In the genomic region with DNA sequence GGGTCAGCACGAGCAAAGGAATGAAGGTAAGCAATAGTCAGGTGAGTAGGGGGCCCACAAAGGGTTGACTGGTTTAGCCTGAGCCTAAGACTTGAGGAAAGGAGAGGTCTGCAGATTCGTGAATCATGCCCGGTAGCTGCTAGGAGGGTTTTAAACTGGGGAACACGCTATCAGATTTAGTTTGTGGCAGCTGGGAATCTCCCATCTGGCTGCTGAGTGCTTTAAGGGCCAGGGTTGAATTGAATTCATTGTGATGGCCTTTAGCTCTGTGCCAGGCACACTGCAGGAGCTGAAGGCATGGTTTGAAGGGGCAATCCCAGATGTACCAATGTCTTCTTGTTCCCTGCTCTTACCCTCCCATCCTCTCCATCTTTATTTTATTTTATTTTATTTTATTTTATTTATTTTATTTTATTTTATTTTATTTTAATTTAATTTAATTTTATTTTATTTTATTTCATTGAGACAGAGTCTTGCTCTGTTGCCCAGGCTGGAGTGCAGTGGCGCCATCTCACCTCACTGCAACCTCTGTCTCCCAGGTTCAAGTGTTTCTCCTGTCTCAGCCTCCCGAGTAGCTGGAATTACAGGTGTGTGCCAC, we compare ENCODE assay signal across 17 cellular contexts. TPM values are rescaled to one million over a fixed set of nuclear protein-coding genes. Genes with fewer than 3 reads are reported as not detected.
A peak's percentile ranks its signal among the peaks of the same experiment; 100 is the strongest.
DNase-seq lines count a peak whose midpoint lies in the region; ATAC-seq and TF ChIP-seq lines count a peak whose summit lies in the region.
"Had no signal": no experiment of that assay in that cellular context is flagged by ENCODE, and none has a peak within 500 bp of the region (broad histone marks: within the 10 kb centered on the region; RNA-seq: fewer than 3 reads in every experiment).

No MANE protein-coding gene starts in this region.

- no peaks in the 10 kb centered on the region for H3K36me3 ChIP-seq in CD8-positive, alpha-beta memory T cell (ENCODE audit: insufficient read depth, low read length)
- H3K36me3 ChIP-seq: esophagus squamous epithelium, heart right ventricle, right lobe of liver had no signal

- peak overlapping the region in 1 of 8 donors; percentile 79 for H3K27ac Mint-ChIP-seq in CD8-positive, alpha-beta memory T cell

- POLR2A ChIA-PET in CD8-positive, alpha-beta memory T cell (lab: Charles Lee): no interaction called here

- DNase-seq in CD8-positive, alpha-beta memory T cell: no peak
- DNase-seq in head of caudate nucleus: peak in 34 of 42 donors; percentile 25 to 81 (median 64)
- DNase-seq in putamen (ENCODE audit: low spot score): peak; percentile 79
- no peak for DNase-seq in stimulated activated CD4-positive, alpha-beta T cell treated with anti-CD3 and anti-CD28 coated beads, Interleukin-4, amount 100 ng/mL, for 24 hours
- no peak for DNase-seq in SIG-M5 treated with dmso at 0.1 percent for 504 hours (lab: John Stamatoyannopoulos, UW; ENCODE audit: unreplicated experiment)
- DNase-seq: activated naive CD4-positive, alpha-beta T cell treated with anti-CD3 and anti-CD28 coated beads, Interleukin-2, amount 50 U/mL, for 16 hours; esophagus squamous epithelium; heart right ventricle; kidney; NCI-H1105; stimulated activated CD4-positive, alpha-beta T cell treated with anti-CD3 and anti-CD28 coated beads, Interleukin-1b, Interleukin-23, amount 100 ng/mL, for 48 hours had no signal

- peaks cover 0 to 2% (median 0%) of the 10 kb centered on the region in 3 donors for H3K36me3 Mint-ChIP-seq in CD8-positive, alpha-beta memory T cell

- peaks cover 21% of the 10 kb centered on the region for H3K4me1 ChIP-seq in CD8-positive, alpha-beta memory T cell (ENCODE audit: insufficient read depth, low read length)

- intact Hi-C loops in head of caudate nucleus (cut with DNase I): loop anchor here (10.0 kb wide), 1 partner anchor 284 kb away; no protein-coding TSS in a partner anchor

- no peak for TF ChIP-seq CTCF in VCaP (conservative IDR thresholded peaks at IDR 0.05)

- H3K27me3 ChIP-seq in CD8-positive, alpha-beta memory T cell (ENCODE audit: insufficient read depth, low read length, poor library complexity, severe bottlenecking): peaks cover 17% of the 10 kb centered on the region
- H3K27me3 ChIP-seq: esophagus squamous epithelium, right lobe of liver had no signal

- H3K27me3 Mint-ChIP-seq in CD8-positive, alpha-beta memory T cell: peaks cover 36 to 41% of the 10 kb centered on the region in 2 donors

- H3K4me1 Mint-ChIP-seq in CD8-positive, alpha-beta memory T cell: peaks cover 12 to 25% (median 12%) of the 10 kb centered on the region in 3 donors

- H3K9me3 Mint-ChIP-seq in CD8-positive, alpha-beta memory T cell: no peaks in the 10 kb centered on the region

- H3K9me3 ChIP-seq in CD8-positive, alpha-beta memory T cell (ENCODE audit: low read length): no peaks in the 10 kb centered on the region
- H3K9me3 ChIP-seq: esophagus squamous epithelium, right lobe of liver had no signal

- H3K4me3 Mint-ChIP-seq in CD8-positive, alpha-beta memory T cell: peak overlapping the region; percentile 44 to 94 (median 81)

- CTCF ChIA-PET in CD8-positive, alpha-beta memory T cell (lab: Charles Lee): no interaction called here

- ATAC-seq in GM19023 (IDR thresholded peaks at IDR 0.05; ENCODE audit: unreplicated experiment) (no peak), GM18909 (IDR thresholded peaks at IDR 0.05; ENCODE audit: poor library complexity, unreplicated experiment) (no peak)

- H3K4me3 ChIP-seq in CD8-positive, alpha-beta memory T cell (ENCODE audit: low read length): no peak overlapping the region

- H3K27ac ChIP-seq in CD8-positive, alpha-beta memory T cell (ENCODE audit: low read depth, low read length): no peak overlapping the region
- peak overlapping the region; percentile 91 for H3K27ac ChIP-seq in VCaP
- H3K27ac ChIP-seq: HL-60, KMS-11 had no signal

RNA-seq across cellular contexts. Expression of gene NECTIN1, which starts 1.9 kb away (rescaled TPM):
- total RNA-seq in CD8-positive, alpha-beta memory T cell: 1 to 10 TPM; 3.0 to 3.8 TPM
- 0.35 TPM for polyA plus RNA-seq in CD8-positive, alpha-beta memory T cell

Comparison
In these comparisons a context has a peak if more than half of its experiments do, and no peak if none do; other contexts are left out.
1. DNase-seq: peak in head of caudate nucleus (34 of 42) and putamen (single experiment); none in CD8-positive, alpha-beta memory T cell (0 of 5), stimulated activated CD4-positive, alpha-beta T cell treated with anti-CD3 and anti-CD28 coated beads, Interleukin-4, amount 100 ng/mL, for 24 hours (single experiment) and SIG-M5 treated with dmso at 0.1 percent for 504 hours (single experiment).